In genomic region chr12:54359762-54360351, GRCh38 we compare ENCODE assay signal across 9 cellular contexts. TPM values are rescaled to one million over a fixed set of nuclear protein-coding genes. Genes with fewer than 3 reads are reported as not detected.
DNase-seq lines count a peak whose midpoint lies in the region; TF ChIP-seq lines count a peak whose summit lies in the region.
"Had no signal": no experiment of that assay in that cellular context is flagged by ENCODE, and none has a peak within 500 bp of the region (broad histone marks: within the 10 kb centered on the region; RNA-seq: fewer than 3 reads in every experiment).

No MANE protein-coding gene starts in this region.

- no peak for TF ChIP-seq CTCF in coronary artery (IDR thresholded peaks at IDR 0.05)

- peak overlapping the region; percentile 63 for H3K9ac ChIP-seq in HUES48 (ENCODE audit: low read depth, low read length)

- peak overlapping the region; percentile 82 for H3K27ac ChIP-seq in ACC112 (ENCODE audit: low read depth, low read length)
- peak overlapping the region; percentile 81 for H3K27ac ChIP-seq in HUES48 (ENCODE audit: low read depth, low read length)
- peak overlapping the region; percentile 73 to 90 for H3K27ac ChIP-seq in coronary artery

- no peaks in the 10 kb centered on the region for H3K79me2 ChIP-seq in ACC112 (ENCODE audit: control insufficient read depth, insufficient read depth, low read length, unreplicated experiment)

- H3K27me3 ChIP-seq in ACC112 (ENCODE audit: insufficient read depth, low read length) (no peaks in the 10 kb centered on the region), HUES48 (ENCODE audit: control insufficient read depth, insufficient read depth, low read length) (0 out of 2 replicates have a peak, but pooled peaks cover 5% of the 10 kb centered on the region)

- H3K9me3 ChIP-seq in HUES48 (ENCODE audit: control insufficient read depth, insufficient read depth, low read length): no peaks in the 10 kb centered on the region

- TF ChIP-seq POLR2A in erythroblast (IDR thresholded peaks at IDR 0.05; ENCODE audit: low read length): no peak

- no peaks in the 10 kb centered on the region for H3K36me3 ChIP-seq in ACC112 (ENCODE audit: insufficient read depth, low read length)
- H3K36me3 ChIP-seq in HUES48 (ENCODE audit: control insufficient read depth, insufficient read depth, low read length): no peaks in the 10 kb centered on the region

- DNase-seq in coronary artery (ENCODE audit: low spot score) (no peak), myocyte (ENCODE audit: low read depth) (peak; percentile 39), NCI-H1930 (lab: John Stamatoyannopoulos, UW) (no peak), erythroblast (lab: John Stamatoyannopoulos, UW) (no peak), amygdala (lab: John Stamatoyannopoulos, UW) (no peak)
- no peak for DNase-seq in stimulated activated CD8-positive, alpha-beta memory T cell treated with anti-CD3 and anti-CD28 coated beads, Interleukin-4, amount 100 ng/mL, for 48 hours

- H3K4me1 ChIP-seq in ACC112 (ENCODE audit: control insufficient read depth, insufficient read depth, low read length, unreplicated experiment) (peaks cover 20% of the 10 kb centered on the region), HUES48 (ENCODE audit: control insufficient read depth, insufficient read depth, low read length) (peaks cover 46% of the 10 kb centered on the region)

- H2AFZ ChIP-seq in ACC112 (ENCODE audit: low read length, unreplicated experiment): no peak overlapping the region

- H3K4me3 ChIP-seq in ACC112 (ENCODE audit: low read depth, low read length) (peak overlapping the region; percentile 75), HUES48 (ENCODE audit: low read depth, low read length) (peak overlapping the region; percentile 76), coronary artery (peak overlapping the region; percentile 86)

RNA-seq across cellular contexts. Expression of gene GPR84, which starts 4.4 kb away (rescaled TPM):
- not detected in 2 replicates for total RNA-seq in myocyte
- not detected for polyA plus RNA-seq in myocyte (2012)
- total RNA-seq: pulmonary artery endothelial cell had no signal

RNA-seq across cellular contexts. Expression of gene ZNF385A, which starts 24.7 kb away (rescaled TPM):
- total RNA-seq in myocyte: 2.3 and 4.1 TPM in 2 replicates
- 3.6 TPM for polyA plus RNA-seq in myocyte (2012)

RNA-seq across cellular contexts. Expression of gene COPZ1, which starts 34.9 kb away (rescaled TPM):
- 228 and 256 TPM in 2 replicates for total RNA-seq in myocyte
- polyA plus RNA-seq in myocyte (2012): 259 TPM

RNA-seq across cellular contexts. Expression of gene NFE2, which starts 59.0 kb away (rescaled TPM):
- 1.1 and 1.4 TPM in 2 replicates for total RNA-seq in myocyte
- 0.08 TPM for polyA plus RNA-seq in myocyte (2012)
- total RNA-seq: pulmonary artery endothelial cell had no signal

RNA-seq across cellular contexts. Expression of gene ITGA5, which starts 59.2 kb away (rescaled TPM):
- total RNA-seq in myocyte: 156 and 221 TPM in 2 replicates
- polyA plus RNA-seq in myocyte (2012): 195 TPM
